Comparison of ENCODE assay signal across 8 cellular contexts in genomic region chr1:15411593-15412487, GRCh38. TPM values are rescaled to one million over a fixed set of nuclear protein-coding genes. Genes with fewer than 3 reads are reported as not detected.
DNase-seq lines count a peak whose midpoint lies in the region; ATAC-seq and TF ChIP-seq lines count a peak whose summit lies in the region.

No MANE protein-coding gene starts in this region.

- TF ChIP-seq RAD21 in IMR-90 (IDR thresholded peaks at IDR 0.05; ENCODE audit: low read length): no peak

- no TSS peak for BruUV-seq in IMR-90 (replicated peaks; lab: Mats Ljungman, UMichigan)

- H4K5ac ChIP-seq in IMR-90 (ENCODE audit: low read depth, low read length): no peak overlapping the region

- peaks cover 13% of the 10 kb centered on the region; the same call in 1 of the 2 replicates for H3K9me1 ChIP-seq in IMR-90 (ENCODE audit: insufficient read depth, low read length)

- no peak overlapping the region for H2BK20ac ChIP-seq in IMR-90 (ENCODE audit: low read depth, low read length)

- H3K4me1 Mint-ChIP-seq in CD14-positive monocyte (peaks cover 58% of the 10 kb centered on the region), neural crest cell (peaks cover 34% of the 10 kb centered on the region)

- H3K4me1 ChIP-seq in IMR-90 (ENCODE audit: control insufficient read depth, insufficient read depth, low read length): peaks cover 31% of the 10 kb centered on the region

- H4K91ac ChIP-seq in IMR-90 (ENCODE audit: insufficient read depth, low read depth, low read length): peak overlapping the region; percentile 20; the same call in 1 of the 2 replicates

- H3K4ac ChIP-seq in IMR-90 (ENCODE audit: low read depth, low read length): peak overlapping the region; percentile 45

- peak overlapping the region; percentile 14 for H3K27ac ChIP-seq in IMR-90 (ENCODE audit: insufficient read depth, low read length)

- intact Hi-C loops in CD14-positive monocyte (cut with micrococcal nuclease): loop anchor here in 1 of 2 donors (5.0 kb wide), 2 partner anchors 65 to 110 kb away; partner anchors contain the start of gene CASP9
- intact Hi-C loops in IMR-90 (cut with micrococcal nuclease): loop anchor here (2.0 kb wide), 1 partner anchor 21 kb away; no protein-coding TSS in a partner anchor

- H4K8ac ChIP-seq in IMR-90 (ENCODE audit: low read depth in 2 of 2, low read length in 2 of 2): peak overlapping the region in 1 of 2 experiments; percentile 13; a peak in 1 of 4 replicates

- peak overlapping the region; percentile 44 for H3K9ac ChIP-seq in IMR-90 (ENCODE audit: low read depth, low read length)

- peaks cover 14 to 65% of the 10 kb centered on the region in 2 experiments; a peak in 3 of 4 replicates for H3K79me1 ChIP-seq in IMR-90 (ENCODE audit: low read depth in 1 of 2, low read length in 2 of 2)

- peak overlapping the region; percentile 97 to 99 (median 99) for H3K27ac Mint-ChIP-seq in CD14-positive monocyte
- H3K27ac Mint-ChIP-seq in neural crest cell (ENCODE audit: unreplicated experiment): no peak overlapping the region

- in situ Hi-C loops in IMR-90 (cut with MboI; ENCODE audit: low sequenced_read_pairs): loop anchor here (5.0 kb wide), 1 partner anchor 70 kb away; no protein-coding TSS in a partner anchor

- peak overlapping the region; percentile 73 for H3K4me2 ChIP-seq in IMR-90 (ENCODE audit: low read depth, low read length)

- H3K4me3 ChIP-seq in IMR-90 (ENCODE audit: insufficient read depth, low read depth, low read length) (peak overlapping the region; percentile 99), epithelial cell of proximal tubule (ENCODE audit: low read depth, low read length) (peak overlapping the region; percentile 93)

- H3K14ac ChIP-seq in IMR-90 (replicated peaks; ENCODE audit: low read depth, low read length): peak overlapping the region; percentile 84; the same call in 1 of the 2 replicates

- H3K27me3 Mint-ChIP-seq in CD14-positive monocyte (ENCODE audit: low read depth in 3 of 3) (peaks cover 6 to 19% (median 14%) of the 10 kb centered on the region in 3 donors), neural crest cell (ENCODE audit: low read depth) (peaks cover 11% of the 10 kb centered on the region)

- peak overlapping the region; percentile 71; the same call in 1 of the 2 replicates for H3K23ac ChIP-seq in IMR-90 (ENCODE audit: low read depth, low read length)

- H3K56ac ChIP-seq in IMR-90 (ENCODE audit: extremely low read depth, insufficient read depth, low read length): no peak overlapping the region

- peak; percentile 92 for DNase-seq in CD14-positive monocyte (ENCODE audit: low spot score)
- peak; percentile 47 for DNase-seq in IMR-90
- peak; percentile 36 for DNase-seq in activated CD4-positive, alpha-beta T cell treated with anti-CD3 and anti-CD28 coated beads, Interleukin-2, amount 50 U/mL, for 1 hour
- no peak for DNase-seq in epithelial cell of proximal tubule (ENCODE audit: low read depth)
- DNase-seq in neural crest cell (ENCODE audit: low read depth, low spot score): no peak
- DNase-seq in DMS79 treated with DMSO at 0.1 percent for 48 hours (lab: John Stamatoyannopoulos, UW): no peak

- no peaks in the 10 kb centered on the region for H3K27me3 ChIP-seq in IMR-90 (ENCODE audit: control insufficient read depth, insufficient read depth, low read length)

- peak overlapping the region; percentile 16 for H2BK5ac ChIP-seq in IMR-90 (ENCODE audit: low read depth, low read length, poor library complexity, severe bottlenecking)

- peak overlapping the region; percentile 26 for H2AFZ ChIP-seq in IMR-90 (replicated peaks; ENCODE audit: low read length, poor library complexity)

- no peaks in the 10 kb centered on the region for H3K9me3 ChIP-seq in IMR-90 (ENCODE audit: control insufficient read depth, insufficient read depth, low read length)

- H3K9me3 Mint-ChIP-seq in CD14-positive monocyte (peaks cover 0 to 5% (median 0%) of the 10 kb centered on the region in 7 donors), neural crest cell (no peaks in the 10 kb centered on the region)

- TF ChIP-seq CTCF in CD14-positive monocyte (IDR thresholded peaks at IDR 0.05) (no peak), IMR-90 (conservative IDR thresholded peaks at IDR 0.05; ENCODE audit: low read depth, low read length) (no peak), epithelial cell of proximal tubule (conservative IDR thresholded peaks at IDR 0.05; ENCODE audit: low read depth, low read length) (no peak), neural crest cell (conservative IDR thresholded peaks at IDR 0.05) (no peak)

- H2AK5ac ChIP-seq in IMR-90 (ENCODE audit: low read depth, low read length): peak overlapping the region; percentile 47; the same call in 1 of the 2 replicates

- dilution Hi-C loops in IMR-90 (cut with HindIII; ENCODE audit: low sequenced_read_pairs, unreplicated experiment): no loop called here

- no peak for TF ChIP-seq POLR2A in IMR-90 (IDR thresholded peaks at IDR 0.05; ENCODE audit: low read depth, low read length)

- H3K36me3 Mint-ChIP-seq in CD14-positive monocyte (peaks cover 48 to 58% of the 10 kb centered on the region in 2 donors), neural crest cell (ENCODE audit: low read depth) (peaks cover 6% of the 10 kb centered on the region)

- H3K36me3 ChIP-seq in IMR-90 (ENCODE audit: control insufficient read depth, insufficient read depth, low read length): peaks cover 4% of the 10 kb centered on the region; the same call in 1 of the 2 replicates

- H2BK15ac ChIP-seq in IMR-90 (ENCODE audit: low read depth, low read length): no peak overlapping the region

- POLR2A ChIA-PET in IMR-90 (lab: Charles Lee; ENCODE audit: unreplicated experiment): no interaction called here

- peaks cover 25% of the 10 kb centered on the region for H4K20me1 ChIP-seq in IMR-90 (ENCODE audit: insufficient read depth, low read length)

- H3K4me3 Mint-ChIP-seq in CD14-positive monocyte (peak overlapping the region; percentile 97), neural crest cell (peak overlapping the region; percentile 81)

- H2BK120ac ChIP-seq in IMR-90 (ENCODE audit: low read depth, low read length): peak overlapping the region; percentile 6; the same call in 1 of the 2 replicates

- WGBS in IMR-90 (ENCODE audit: extremely low coverage in 2 of 2, insufficient read length in 1 of 2), 2 experiments: 61% methylated on average over 9 of the region's 21 CpGs; no CpG with 5 or more reads in 1 of the 2 experiments

- H3K18ac ChIP-seq in IMR-90 (ENCODE audit: low read depth, low read length): no peak overlapping the region

- peak; percentile 43 for ATAC-seq in GM19467 (IDR thresholded peaks at IDR 0.05; ENCODE audit: unreplicated experiment)
- no peak for ATAC-seq in IMR-90 (ENCODE audit: low read depth)
- ATAC-seq in HG03039 (IDR thresholded peaks at IDR 0.05; ENCODE audit: unreplicated experiment): no peak

- CTCF ChIA-PET in IMR-90 (lab: Yijun Ruan, JAX): interaction anchor here (0.7 to 1.1 kb wide), 2 partner anchors 15 to 83 kb away, joined by 3 read pairs; no protein-coding TSS in a partner anchor

- H2AK9ac ChIP-seq in IMR-90 (replicated peaks; ENCODE audit: low read depth, low read length, poor library complexity): peak overlapping the region; percentile 94

TF ChIP-seq in IMR-90, 13 proteins besides CTCF, POLR2A, EP300 and RAD21:
- TF ChIP-seq CEBPB (IDR thresholded peaks at IDR 0.05; ENCODE audit: low read depth, low read length): peak; percentile 49; the same call in 1 of the 2 replicates
- no peak; the same call in 1 of the 2 replicates for TF ChIP-seq MAZ (IDR thresholded peaks at IDR 0.05; ENCODE audit: borderline replicate concordance, low read depth, low read length)
- 0 out of 2 replicates have a peak, but pooled peaks have one; percentile 70 for TF ChIP-seq MXI1 (IDR thresholded peaks at IDR 0.05; ENCODE audit: borderline replicate concordance, low read depth, low read length)

RNA-seq across cellular contexts. Expression of gene EFHD2, which starts 2.2 kb away (rescaled TPM):
- polyA plus RNA-seq in CD14-positive monocyte (100 to 1,000 TPM; 323 to 329 TPM), IMR-90 (2012; rRNA removed) (58.9 and 72.7 TPM in 2 replicates)
- total RNA-seq in IMR-90 (2012; rRNA removed) (22.6 and 23.1 TPM in 2 replicates), epithelial cell of proximal tubule (122 and 184 TPM in 2 replicates), neural crest cell (22.4 and 23.0 TPM in 2 replicates)
- polyA plus RNA-seq in IMR-90 (2012; cell fraction: cytosol; rRNA removed): 59.0 and 96.1 TPM in 2 replicates
- polyA plus RNA-seq in IMR-90 (2012; cell fraction: nucleus; rRNA removed; ENCODE audit: low replicate concordance): 77.3 and 108 TPM in 2 replicates

RNA-seq across cellular contexts. Expression of gene CTRC, which starts 26.4 kb away (rescaled TPM):
- polyA plus RNA-seq in CD14-positive monocyte (not detected), IMR-90 (2012; rRNA removed) (not detected in 2 replicates)
- total RNA-seq in IMR-90 (2012; rRNA removed) (not detected in 2 replicates), epithelial cell of proximal tubule (not detected in 2 replicates), neural crest cell (0.40 TPM in 1 of 2 replicates, not detected in the other)
- not detected in 2 replicates for polyA plus RNA-seq in IMR-90 (2012; cell fraction: cytosol; rRNA removed)
- 0.86 and 1.7 TPM in 2 replicates for polyA plus RNA-seq in IMR-90 (2012; cell fraction: nucleus; rRNA removed; ENCODE audit: low replicate concordance)

RNA-seq across cellular contexts. Expression of gene CELA2A, which starts 44.7 kb away (rescaled TPM):
- polyA plus RNA-seq in CD14-positive monocyte (not detected), IMR-90 (2012; rRNA removed) (not detected in 2 replicates)
- total RNA-seq in IMR-90 (2012; rRNA removed) (not detected in 2 replicates), epithelial cell of proximal tubule (not detected in 2 replicates), neural crest cell (not detected in 2 replicates)
- polyA plus RNA-seq in IMR-90 (2012; cell fraction: cytosol; rRNA removed): not detected in 2 replicates
- not detected in 2 replicates for polyA plus RNA-seq in IMR-90 (2012; cell fraction: nucleus; rRNA removed; ENCODE audit: low replicate concordance)

Comparison
In these comparisons a context has a peak if more than half of its experiments do, and no peak if none do; other contexts are left out.
1. DNase-seq: peak in CD14-positive monocyte (single experiment), IMR-90 (single experiment) and activated CD4-positive, alpha-beta T cell treated with anti-CD3 and anti-CD28 coated beads, Interleukin-2, amount 50 U/mL, for 1 hour (single experiment); none in epithelial cell of proximal tubule (single experiment), neural crest cell (single experiment) and DMS79 treated with DMSO at 0.1 percent for 48 hours (single experiment).